ENCODE assay signal across 27 cellular contexts in the genomic region with DNA sequence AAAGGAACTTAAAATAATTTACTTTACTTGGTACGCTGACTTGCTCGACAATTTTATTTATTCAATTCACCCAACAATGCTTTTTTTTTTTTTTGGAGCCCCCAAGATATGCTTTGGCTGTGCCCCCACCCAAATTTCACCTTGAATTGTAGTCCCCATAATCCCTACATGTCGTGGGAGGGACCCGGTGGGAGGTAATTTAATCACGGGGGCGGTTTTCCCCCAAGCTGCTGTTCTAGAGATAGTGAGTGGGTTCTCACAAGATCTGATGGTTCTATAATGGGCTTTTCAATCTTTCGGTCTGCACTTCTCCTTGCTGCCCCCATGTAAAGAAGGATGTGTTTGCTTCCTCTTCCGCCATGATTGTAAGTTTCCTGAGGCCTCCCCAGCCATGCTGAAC. TPM values are rescaled to one million over a fixed set of nuclear protein-coding genes. Genes with fewer than 3 reads are reported as not detected.
A peak's percentile ranks its signal among the peaks of the same experiment; 100 is the strongest.
DNase-seq lines count a peak whose midpoint lies in the region; ATAC-seq and TF ChIP-seq lines count a peak whose summit lies in the region.
"Had no signal": no experiment of that assay in that cellular context is flagged by ENCODE, and none has a peak within 500 bp of the region (broad histone marks: within the 10 kb centered on the region; RNA-seq: fewer than 3 reads in every experiment).

No MANE protein-coding gene starts in this region.

- H3K9ac ChIP-seq in HUES48 (ENCODE audit: low read depth, low read length) (no peak overlapping the region), iPS-20b (ENCODE audit: low read depth, low read length) (peak overlapping the region; percentile 12; the same call in 1 of the 2 replicates)
- H3K9ac ChIP-seq: BLaER1 treated with 17β-estradiol and CSF1 and Interleukin-3, amounts not matched to agents 10 nM and 100 nM had no signal

- peaks cover 73% of the 10 kb centered on the region for H3K4me1 ChIP-seq in HUES48 (ENCODE audit: control insufficient read depth, insufficient read depth, low read length)
- peaks cover 10 to 31% of the 10 kb centered on the region in 2 donors for H3K4me1 ChIP-seq in ascending aorta
- H3K4me1 ChIP-seq in iPS-20b (ENCODE audit: insufficient read depth, low read length) = peaks cover 67% of the 10 kb centered on the region
- peaks cover 46% of the 10 kb centered on the region for H3K4me1 ChIP-seq in vagina
- H3K4me1 ChIP-seq: prostate gland had no signal

- peaks cover 22% of the 10 kb centered on the region for H3K36me3 ChIP-seq in HUES48 (ENCODE audit: control insufficient read depth, insufficient read depth, low read length)
- no peaks in the 10 kb centered on the region for H3K36me3 ChIP-seq in ascending aorta
- peaks cover 35% of the 10 kb centered on the region for H3K36me3 ChIP-seq in iPS-20b (ENCODE audit: insufficient read depth, low read depth, low read length)
- no peaks in the 10 kb centered on the region for H3K36me3 ChIP-seq in vagina
- H3K36me3 ChIP-seq: brain microvascular endothelial cell, prostate gland, tibial nerve had no signal

- intact Hi-C loops in ascending aorta (cut with DNase I) (no loop called here), vagina (cut with DNase I) (no loop called here)

- H3K4me3 ChIP-seq in HUES48 (ENCODE audit: low read depth, low read length) (no peak overlapping the region), ascending aorta (no peak overlapping the region), iPS-20b (ENCODE audit: low read length) (no peak overlapping the region), vagina (no peak overlapping the region)
- H3K4me3 ChIP-seq: BLaER1 treated with 17β-estradiol and CSF1 and Interleukin-3, amounts not matched to agents 10 nM and 100 nM; prostate gland; tibial nerve had no signal

- H3K9me3 ChIP-seq in HUES48 (ENCODE audit: control insufficient read depth, insufficient read depth, low read length) = no peaks in the 10 kb centered on the region
- H3K9me3 ChIP-seq in ascending aorta = no peaks in the 10 kb centered on the region
- H3K9me3 ChIP-seq in iPS-20b (ENCODE audit: insufficient read depth, low read depth, low read length) = no peaks in the 10 kb centered on the region
- no peaks in the 10 kb centered on the region for H3K9me3 ChIP-seq in vagina
- H3K9me3 ChIP-seq: prostate gland, tibial nerve had no signal

- TF ChIP-seq CTCF in ascending aorta (IDR thresholded peaks at IDR 0.05) (no peak), vagina (IDR thresholded peaks at IDR 0.05) (no peak)

- H3K27me3 ChIP-seq in HUES48 (ENCODE audit: control insufficient read depth, insufficient read depth, low read length) = no peaks in the 10 kb centered on the region
- H3K27me3 ChIP-seq in ascending aorta = no peaks in the 10 kb centered on the region
- no peaks in the 10 kb centered on the region for H3K27me3 ChIP-seq in iPS-20b (ENCODE audit: insufficient read depth, low read length)
- no peaks in the 10 kb centered on the region for H3K27me3 ChIP-seq in vagina
- H3K27me3 ChIP-seq: BLaER1 treated with 17β-estradiol and CSF1 and Interleukin-3, amounts not matched to agents 10 nM and 100 nM; brain microvascular endothelial cell; tibial nerve had no signal

- H3K27ac ChIP-seq in HUES48 (ENCODE audit: low read depth, low read length) = peak overlapping the region; percentile 96
- H3K27ac ChIP-seq in ascending aorta = peak overlapping the region; percentile 66 to 72
- no peak overlapping the region for H3K27ac ChIP-seq in iPS-20b (ENCODE audit: low read length)
- H3K27ac ChIP-seq in vagina = peak overlapping the region; percentile 86

- no peak for TF ChIP-seq POLR2A in vagina (IDR thresholded peaks at IDR 0.05)

- DNase-seq in ascending aorta (ENCODE audit: low spot score in 2 of 2) (no peak), vagina (ENCODE audit: extremely low spot score in 2 of 2) (no peak), activated gamma-delta T cell treated with Interleukin-2 at 50 U/mL for 16 hours (no peak), NAMALWA (ENCODE audit: low spot score) (no peak)
- DNase-seq: activated CD8-positive, alpha-beta T cell treated with anti-CD3 and anti-CD28 coated beads, Interleukin-2, amount 10 ng/mL, durations not matched to agents 7 days and 5 days; activated naive CD4-positive, alpha-beta T cell treated with anti-CD3 and anti-CD28 coated beads, Interleukin-2, amount 10 ng/mL, durations not matched to agents 7 days and 5 days; amniotic stem cell; brain microvascular endothelial cell; Kasumi-1; left ventricle myocardium superior; MV-4-11; natural killer cell; NCI-H146; NCI-H2107; NCI-H345; NCI-H69; nucleus accumbens; SHP77 treated with DMSO at 0.1 percent for 48 hours; stimulated activated CD4-positive, alpha-beta T cell treated with anti-CD3 and anti-CD28 coated beads, Interleukin-4, amount 100 ng/mL, for 24 hours; T-helper 2 cell had no signal

- no peak for ATAC-seq in GM21529 (IDR thresholded peaks at IDR 0.05; ENCODE audit: unreplicated experiment)
- ATAC-seq: activated CD8-positive, alpha-beta T cell treated with anti-CD3 and anti-CD28 coated beads, Interleukin-2, amount 10 ng/mL, durations not matched to agents 7 days and 5 days; HepG2; left ventricle myocardium superior; natural killer cell had no signal

RNA-seq across cellular contexts. Expression of a gene that starts 10.4 kb away (rescaled TPM):
- total RNA-seq in ascending aorta (2.0 TPM), vagina (17.7 TPM)

RNA-seq across cellular contexts. Expression of a gene that starts 10.7 kb away (rescaled TPM):
- total RNA-seq in ascending aorta (141 TPM), vagina (63.3 TPM)
